ENCODE assay signal across 23 cellular contexts in the genomic region with DNA sequence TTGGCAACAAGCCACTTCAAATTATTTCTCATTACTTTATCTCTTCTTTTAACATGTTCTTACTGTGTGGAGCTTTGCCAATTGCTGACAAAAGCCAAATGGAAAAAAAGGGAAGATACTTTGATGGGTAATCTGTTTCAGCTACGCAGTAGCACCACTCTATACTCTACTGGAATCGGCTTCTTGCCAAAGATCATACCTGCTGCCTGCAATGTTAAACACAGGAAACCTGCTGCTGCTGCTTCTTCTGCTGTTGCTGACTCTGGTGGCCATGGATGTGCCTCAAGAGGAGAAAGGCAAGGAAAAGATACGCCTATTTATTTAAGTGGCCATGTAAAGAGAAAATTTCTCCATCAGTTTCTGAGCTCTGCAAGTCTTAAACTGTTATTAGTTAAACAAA.
DNase-seq lines count a peak whose midpoint lies in the region; ATAC-seq and TF ChIP-seq lines count a peak whose summit lies in the region.
"Had no signal": no experiment of that assay in that cellular context is flagged by ENCODE, and none has a peak within 500 bp of the region (broad histone marks: within the 10 kb centered on the region; RNA-seq: fewer than 3 reads in every experiment).

No MANE protein-coding gene starts in this region.

- POLR2A ChIA-PET in SK-N-SH (lab: Yijun Ruan, JAX) = no interaction called here
- POLR2A ChIA-PET in Caco-2 (lab: Charles Lee) = no interaction called here

- no peaks in the 10 kb centered on the region for H3K36me3 ChIP-seq in SK-N-SH (replicated peaks in 1 of 2; ENCODE audit: control insufficient read depth in 1 of 2, insufficient read depth in 2 of 2, low read length in 1 of 2)
- H3K36me3 ChIP-seq in Caco-2 (ENCODE audit: control insufficient read depth, insufficient read depth, low read length) = no peaks in the 10 kb centered on the region
- H3K36me3 ChIP-seq: BLaER1, Peyer's patch had no signal

- H3K27me3 ChIP-seq in SK-N-SH (ENCODE audit: insufficient read depth) = no peaks in the 10 kb centered on the region
- no peaks in the 10 kb centered on the region for H3K27me3 ChIP-seq in Caco-2 (replicated peaks; ENCODE audit: control insufficient read depth, insufficient read depth, low read length)
- H3K27me3 ChIP-seq: BLaER1, Peyer's patch had no signal

- H3K9ac ChIP-seq in SK-N-SH = no peak overlapping the region
- H3K9ac ChIP-seq: BLaER1 had no signal

- H3K9me3 ChIP-seq in SK-N-SH (no peaks in the 10 kb centered on the region), Caco-2 (no peaks in the 10 kb centered on the region)
- H3K9me3 ChIP-seq: BLaER1, Peyer's patch had no signal

- no peak for TF ChIP-seq EP300 in SK-N-SH (IDR thresholded peaks at IDR 0.05; ENCODE audit: borderline replicate concordance in 1 of 2, low read depth in 1 of 2, low read length in 1 of 2)

- no peaks in the 10 kb centered on the region for H4K20me1 ChIP-seq in SK-N-SH (ENCODE audit: insufficient read depth)
- H4K20me1 ChIP-seq: BLaER1 had no signal

- H3K9me3 Mint-ChIP-seq in Caco-2 (ENCODE audit: unreplicated experiment) = no peaks in the 10 kb centered on the region

- H3K27ac Mint-ChIP-seq in Caco-2 (ENCODE audit: unreplicated experiment) = no peak overlapping the region
- H3K27ac Mint-ChIP-seq: CD4-positive, alpha-beta T cell had no signal

- TF ChIP-seq CTCF in SK-N-SH (IDR thresholded peaks at IDR 0.05) (no peak), Caco-2 (IDR thresholded peaks at IDR 0.05; ENCODE audit: insufficient read depth in 1 of 2, low read depth in 1 of 2, low read length in 1 of 2, severe bottlenecking in 1 of 2, unreplicated experiment in 1 of 2) (no peak)

- intact Hi-C loops in Caco-2 (cut with micrococcal nuclease; ENCODE audit: unreplicated experiment) = no loop called here
- intact Hi-C loops in left cardiac atrium (cut with DNase I) = no loop called here

- H3K4me1 ChIP-seq in SK-N-SH (ENCODE audit: control insufficient read depth in 1 of 2, insufficient read depth in 2 of 2, low read depth in 1 of 2, low read length in 1 of 2) (peaks cover 0 to 2% of the 10 kb centered on the region in 2 experiments; a peak in 1 of 4 replicates), Caco-2 (no peaks in the 10 kb centered on the region)
- H3K4me1 ChIP-seq: BLaER1, Peyer's patch had no signal

- WGBS in SK-N-SH (ENCODE audit: low lambda C conversion rate) = 10% methylated on average over 3 of the region's 3 CpGs

- H3K27me3 Mint-ChIP-seq in Caco-2 (ENCODE audit: insufficient read depth, unreplicated experiment) = peaks cover 8% of the 10 kb centered on the region
- H3K27me3 Mint-ChIP-seq: CD4-positive, alpha-beta T cell had no signal

- no peaks in the 10 kb centered on the region for H3K79me2 ChIP-seq in SK-N-SH (ENCODE audit: insufficient read depth)

- no peak overlapping the region for H2AFZ ChIP-seq in SK-N-SH (ENCODE audit: low read depth)

- no TSS peak for BruUV-seq in Caco-2 (replicated peaks; lab: Mats Ljungman, UMichigan)

- no peak for TF ChIP-seq RAD21 in SK-N-SH (IDR thresholded peaks at IDR 0.05; ENCODE audit: low read length)

- no peak overlapping the region for H3K4me3 ChIP-seq in SK-N-SH (ENCODE audit: low read depth in 2 of 2, low read length in 1 of 2)
- no peak overlapping the region for H3K4me3 ChIP-seq in Caco-2 (ENCODE audit: low read depth, low read length)
- H3K4me3 ChIP-seq: BLaER1, GM12878, Peyer's patch, SK-N-MC had no signal

- DNase-seq in SK-N-SH (no peak), NCI-H1694 (lab: John Stamatoyannopoulos, UW) (peak; percentile 63), NCI-H446 treated with DMSO at 0.1 percent for 48 hours (lab: John Stamatoyannopoulos, UW) (peak; percentile 59), left kidney (ENCODE audit: low read depth, low spot score) (peak; percentile 4), amniotic stem cell (lab: John Stamatoyannopoulos, UW) (no peak), Caco-2 (no peak), left cardiac atrium (no peak)
- DNase-seq: CD4-positive, alpha-beta T cell; Kasumi-1; MV-4-11; NCI-H1417 treated with DMSO at 0.1 percent for 48 hours; NCI-H2029; NCI-H2171; NCI-H226; NCI-H526; Peyer's patch; SIG-M5; T-helper 2 cell had no signal

- no peaks in the 10 kb centered on the region for H3K36me3 Mint-ChIP-seq in Caco-2 (ENCODE audit: insufficient read depth, unreplicated experiment)

- CTCF ChIA-PET in SK-N-SH (lab: Yijun Ruan, JAX) = interaction anchor here (0.8 kb wide), 1 partner anchor 12 kb away, joined by 3 read pairs; no protein-coding TSS in a partner anchor
- CTCF ChIA-PET in Caco-2 (lab: Charles Lee) = no interaction called here

- ATAC-seq in SK-N-SH treated with all-trans-retinoic acid at 6 μM for 48 hours = no peak
- no peak for ATAC-seq in left cardiac atrium
- ATAC-seq: GM12878, HepG2 had no signal

- H3K4me2 ChIP-seq in SK-N-SH = no peak overlapping the region
- H3K4me2 ChIP-seq: BLaER1 had no signal

- H3K27ac ChIP-seq in SK-N-SH (ENCODE audit: low read depth in 2 of 2, low read length in 1 of 2) = no peak overlapping the region
- H3K27ac ChIP-seq: BLaER1, Peyer's patch, SK-N-MC had no signal

- H3K4me1 Mint-ChIP-seq in Caco-2 (ENCODE audit: low read depth, unreplicated experiment) = no peaks in the 10 kb centered on the region

- H3F3A ChIP-seq in SK-N-SH (replicated peaks; ENCODE audit: insufficient read depth) = no peaks in the 10 kb centered on the region

- no peak overlapping the region for H3K4me3 Mint-ChIP-seq in Caco-2 (ENCODE audit: unreplicated experiment)
- H3K4me3 Mint-ChIP-seq: CD4-positive, alpha-beta T cell had no signal

- H3K9me2 ChIP-seq in SK-N-SH = no peaks in the 10 kb centered on the region

TF ChIP-seq in SK-N-SH, 30 proteins besides CTCF, POLR2A, EP300 and RAD21:
- TF ChIP-seq TEAD4 (IDR thresholded peaks at IDR 0.05; ENCODE audit: borderline replicate concordance, insufficient read depth) = no peak
- TF ChIP-seq GATA2 (CRISPR knock-in tag; IDR thresholded peaks at IDR 0.05) = peak; percentile 24; the same call in 1 of the 2 replicates

TF ChIP-seq in SK-N-SH treated with all-trans-retinoic acid at 6 μM for 48 hours, 23 proteins besides CTCF, POLR2A, EP300 and RAD21:
- no peak for TF ChIP-seq ZFP3 (CRISPR knock-in tag; IDR thresholded peaks at IDR 0.05)
- TF ChIP-seq GLIS3 (CRISPR knock-in tag; IDR thresholded peaks at IDR 0.05) = no peak
- TF ChIP-seq RARB (CRISPR knock-in tag; IDR thresholded peaks at IDR 0.05) = no peak
- TF ChIP-seq BACH2 (CRISPR knock-in tag; IDR thresholded peaks at IDR 0.05; ENCODE audit: borderline replicate concordance) = no peak
- no peak for TF ChIP-seq ARNTL (CRISPR knock-in tag; IDR thresholded peaks at IDR 0.05; ENCODE audit: borderline replicate concordance, low read depth)
- TF ChIP-seq ZNF565 (CRISPR knock-in tag; conservative IDR thresholded peaks at IDR 0.05; ENCODE audit: low read depth) = no peak
- TF ChIP-seq TCF4 (CRISPR knock-in tag; IDR thresholded peaks at IDR 0.05; ENCODE audit: borderline replicate concordance) = no peak
- no peak for TF ChIP-seq TOX (CRISPR knock-in tag; IDR thresholded peaks at IDR 0.05; ENCODE audit: borderline replicate concordance)
- TF ChIP-seq, protein P1, sequence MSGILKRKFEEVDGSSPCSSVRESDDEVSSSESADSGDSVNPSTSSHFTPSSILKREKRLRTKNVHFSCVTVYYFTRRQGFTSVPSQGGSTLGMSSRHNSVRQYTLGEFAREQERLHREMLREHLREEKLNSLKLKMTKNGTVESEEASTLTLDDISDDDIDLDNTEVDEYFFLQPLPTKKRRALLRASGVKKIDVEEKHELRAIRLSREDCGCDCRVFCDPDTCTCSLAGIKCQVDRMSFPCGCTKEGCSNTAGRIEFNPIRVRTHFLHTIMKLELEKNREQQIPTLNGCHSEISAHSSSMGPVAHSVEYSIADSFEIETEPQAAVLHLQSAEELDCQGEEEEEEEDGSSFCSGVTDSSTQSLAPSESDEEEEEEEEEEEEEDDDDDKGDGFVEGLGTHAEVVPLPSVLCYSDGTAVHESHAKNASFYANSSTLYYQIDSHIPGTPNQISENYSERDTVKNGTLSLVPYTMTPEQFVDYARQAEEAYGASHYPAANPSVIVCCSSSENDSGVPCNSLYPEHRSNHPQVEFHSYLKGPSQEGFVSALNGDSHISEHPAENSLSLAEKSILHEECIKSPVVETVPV (CRISPR knock-in tag; IDR thresholded peaks at IDR 0.05) = no peak
- TF ChIP-seq PPARA (CRISPR knock-in tag; IDR thresholded peaks at IDR 0.05; ENCODE audit: borderline replicate concordance) = no peak
- TF ChIP-seq CSDC2 (CRISPR knock-in tag; IDR thresholded peaks at IDR 0.05) = no peak
- no peak for TF ChIP-seq ZNF8 (CRISPR knock-in tag; IDR thresholded peaks at IDR 0.05)
- TF ChIP-seq ISL1 (CRISPR knock-in tag; IDR thresholded peaks at IDR 0.05) = no peak
- TF ChIP-seq OSR1 (CRISPR knock-in tag; IDR thresholded peaks at IDR 0.05) = no peak
- TF ChIP-seq ZC3H10 (CRISPR knock-in tag; IDR thresholded peaks at IDR 0.05) = no peak
- TF ChIP-seq, protein P2, sequence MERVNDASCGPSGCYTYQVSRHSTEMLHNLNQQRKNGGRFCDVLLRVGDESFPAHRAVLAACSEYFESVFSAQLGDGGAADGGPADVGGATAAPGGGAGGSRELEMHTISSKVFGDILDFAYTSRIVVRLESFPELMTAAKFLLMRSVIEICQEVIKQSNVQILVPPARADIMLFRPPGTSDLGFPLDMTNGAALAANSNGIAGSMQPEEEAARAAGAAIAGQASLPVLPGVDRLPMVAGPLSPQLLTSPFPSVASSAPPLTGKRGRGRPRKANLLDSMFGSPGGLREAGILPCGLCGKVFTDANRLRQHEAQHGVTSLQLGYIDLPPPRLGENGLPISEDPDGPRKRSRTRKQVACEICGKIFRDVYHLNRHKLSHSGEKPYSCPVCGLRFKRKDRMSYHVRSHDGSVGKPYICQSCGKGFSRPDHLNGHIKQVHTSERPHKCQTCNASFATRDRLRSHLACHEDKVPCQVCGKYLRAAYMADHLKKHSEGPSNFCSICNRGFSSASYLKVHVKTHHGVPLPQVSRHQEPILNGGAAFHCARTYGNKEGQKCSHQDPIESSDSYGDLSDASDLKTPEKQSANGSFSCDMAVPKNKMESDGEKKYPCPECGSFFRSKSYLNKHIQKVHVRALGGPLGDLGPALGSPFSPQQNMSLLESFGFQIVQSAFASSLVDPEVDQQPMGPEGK (CRISPR knock-in tag; IDR thresholded peaks at IDR 0.05; ENCODE audit: borderline replicate concordance) = no peak
TF ChIP-seq in SK-N-SH treated with all-trans-retinoic acid at 6 μM for 48 hours: peak in this region for 0.

Comparison
In these comparisons a context has a peak if more than half of its experiments do, and no peak if none do; other contexts are left out.
1. DNase-seq: peak in NCI-H1694 (single experiment), NCI-H446 treated with DMSO at 0.1 percent for 48 hours (single experiment) and left kidney (single experiment); none in SK-N-SH (single experiment), amniotic stem cell (single experiment), Caco-2 (0 of 2) and left cardiac atrium (single experiment).